In the genomic region with DNA sequence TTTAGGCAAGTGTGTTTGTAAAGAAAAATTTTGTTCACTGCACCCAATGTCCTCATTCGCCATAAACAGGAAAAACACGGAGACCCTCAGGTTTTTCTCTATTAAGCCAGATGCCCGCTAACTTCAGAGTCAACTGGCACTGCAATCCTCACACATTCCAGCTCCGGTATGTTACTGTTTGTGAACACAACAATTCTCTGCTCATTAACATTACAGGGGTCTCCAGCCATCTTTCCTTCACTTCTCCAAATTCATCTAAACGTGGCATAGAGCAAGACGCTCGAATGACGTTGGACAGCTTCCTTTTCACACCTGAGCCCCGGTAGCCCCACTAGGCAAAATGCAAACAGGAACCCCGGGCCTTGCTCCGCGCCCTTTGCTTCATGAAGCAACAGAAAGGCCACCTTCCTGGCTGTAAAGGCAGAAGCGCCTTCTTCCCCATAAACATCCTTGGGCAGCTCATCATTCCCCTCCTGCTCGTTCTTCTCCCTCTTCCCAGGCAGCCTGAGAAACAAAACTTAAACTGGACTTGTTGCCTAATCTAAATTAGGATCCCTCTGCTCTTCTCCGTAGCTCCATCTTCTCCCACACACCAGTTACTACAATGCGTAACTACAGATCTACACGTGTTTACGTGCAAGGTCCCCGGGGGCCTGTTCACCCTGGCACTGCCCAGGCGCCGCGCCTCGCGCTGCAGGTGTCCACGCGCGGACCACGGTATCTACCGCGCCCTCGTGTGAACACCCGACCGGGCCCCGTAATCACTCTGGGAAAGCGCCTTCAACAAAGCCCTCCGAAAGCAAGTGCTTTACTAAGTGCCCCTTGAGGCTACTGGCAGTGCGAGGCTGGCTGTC, we compare ENCODE assay signal across 8 cellular contexts. TPM values are rescaled to one million over a fixed set of nuclear protein-coding genes. Genes with fewer than 3 reads are reported as not detected.
DNase-seq lines count a peak whose midpoint lies in the region; ATAC-seq and TF ChIP-seq lines count a peak whose summit lies in the region.

No MANE protein-coding gene starts in this region.

- DNase-seq in OCI-M2 (lab: John Stamatoyannopoulos, UW; ENCODE audit: unreplicated experiment) (peak; percentile 2), amniotic epithelial cell (ENCODE audit: low read depth) (peak; percentile 36), hepatic stellate cell (ENCODE audit: low spot score) (peak; percentile 29), sigmoid colon (peak; percentile 78), AG08396 (ENCODE audit: low spot score) (no peak), dedifferentiated amniotic fluid mesenchymal stem cell (ENCODE audit: extremely low spot score) (no peak)

- ATAC-seq in GM21390 (IDR thresholded peaks at IDR 0.05; ENCODE audit: unreplicated experiment) = peak; percentile 9

- H3K4me2 ChIP-seq in BLaER1 treated with 17β-estradiol and CSF1 and Interleukin-3, amounts not matched to agents 10 nM and 100 nM = peak overlapping the region; percentile 88 to 97 (median 90)

- peaks cover 3 to 8% (median 7%) of the 10 kb centered on the region in 11 experiments; a peak in 16 of 22 replicates for H3K9me3 ChIP-seq in BLaER1 treated with 17β-estradiol and CSF1 and Interleukin-3, amounts not matched to agents 10 nM and 100 nM (replicated peaks in 1 of 11)
- H3K9me3 ChIP-seq in sigmoid colon = no peaks in the 10 kb centered on the region

- H3K9ac ChIP-seq in BLaER1 treated with 17β-estradiol and CSF1 and Interleukin-3, amounts not matched to agents 10 nM and 100 nM = peak overlapping the region; percentile 91 to 99 (median 98)

- intact Hi-C loops in sigmoid colon (cut with DNase I) = loop anchor here (5.0 to 10.0 kb wide), 3 partner anchors 496 to 638 kb away; a partner anchor contains a TSS

- peak overlapping the region; percentile 73 to 100 (median 97); a peak in 21 of 22 replicates for H3K27ac ChIP-seq in BLaER1 treated with 17β-estradiol and CSF1 and Interleukin-3, amounts not matched to agents 10 nM and 100 nM
- peak overlapping the region; percentile 95 to 100 (median 98) for H3K27ac ChIP-seq in sigmoid colon

- TF ChIP-seq EP300 in sigmoid colon (IDR thresholded peaks at IDR 0.05) = no peak

- H3K4me3 ChIP-seq in BLaER1 treated with 17β-estradiol and CSF1 and Interleukin-3, amounts not matched to agents 10 nM and 100 nM = peak overlapping the region; percentile 82 to 98 (median 94)
- H3K4me3 ChIP-seq in sigmoid colon = peak overlapping the region; percentile 89 to 100 (median 94)

- 2 to 3% methylated on average over 37 of the region's 37 CpGs for WGBS in sigmoid colon, 2 donors

- H3K4me1 ChIP-seq in BLaER1 treated with 17β-estradiol and CSF1 and Interleukin-3, amounts not matched to agents 10 nM and 100 nM = peaks cover 55 to 67% (median 58%) of the 10 kb centered on the region in 10 experiments
- H3K4me1 ChIP-seq in sigmoid colon = peaks cover 0 to 55% (median 47%) of the 10 kb centered on the region in 4 donors

- H3K27me3 ChIP-seq in BLaER1 treated with 17β-estradiol and CSF1 and Interleukin-3, amounts not matched to agents 10 nM and 100 nM = no peaks in the 10 kb centered on the region
- H3K27me3 ChIP-seq in sigmoid colon = no peaks in the 10 kb centered on the region

- peaks cover 36 to 61% (median 56%) of the 10 kb centered on the region in 11 experiments; a peak in 21 of 22 replicates for H4K20me1 ChIP-seq in BLaER1 treated with 17β-estradiol and CSF1 and Interleukin-3, amounts not matched to agents 10 nM and 100 nM

- TF ChIP-seq CTCF in sigmoid colon (IDR thresholded peaks at IDR 0.05) = no peak

- TF ChIP-seq POLR2A in sigmoid colon (IDR thresholded peaks at IDR 0.05) = no peak

- peaks cover 8 to 33% (median 25%) of the 10 kb centered on the region in 11 experiments; a peak in 19 of 22 replicates for H3K36me3 ChIP-seq in BLaER1 treated with 17β-estradiol and CSF1 and Interleukin-3, amounts not matched to agents 10 nM and 100 nM
- H3K36me3 ChIP-seq in sigmoid colon = peaks cover 0 to 4% (median 0%) of the 10 kb centered on the region in 4 donors

RNA-seq across cellular contexts. Expression of a gene that starts 1.2 kb away (rescaled TPM):
- 100 to 1,000 TPM; 134 to 195 (median 169) TPM for total RNA-seq in sigmoid colon
- polyA plus RNA-seq in sigmoid colon = 10 to 100 TPM in 1 of 3 donors, 1 to 10 TPM in 2; 5.4 to 62.2 (median 6.9) TPM

Comparison
In these comparisons a context has a peak if more than half of its experiments do, and no peak if none do; other contexts are left out.
1. DNase-seq: peak in OCI-M2 (single experiment), amniotic epithelial cell (single experiment), hepatic stellate cell (single experiment) and sigmoid colon (single experiment); none in AG08396 (single experiment) and dedifferentiated amniotic fluid mesenchymal stem cell (single experiment).